8 cellular contexts compared by ENCODE assay signal in genomic region chr10:97676770-97677581, GRCh38. TPM values are rescaled to one million over a fixed set of nuclear protein-coding genes. Genes with fewer than 3 reads are reported as not detected.
A peak's percentile ranks its signal among the peaks of the same experiment; 100 is the strongest.
DNase-seq lines count a peak whose midpoint lies in the region; ATAC-seq, FAIRE-seq and TF ChIP-seq lines count a peak whose summit lies in the region.

No MANE protein-coding gene starts in this region.

- H3K9me2 ChIP-seq in SU-DHL-6 (replicated peaks; ENCODE audit: insufficient read depth, low read length) = no peaks in the 10 kb centered on the region
- H3K9me2 ChIP-seq in hepatocyte (replicated peaks; ENCODE audit: insufficient read depth) = no peaks in the 10 kb centered on the region

- no peak overlapping the region for H3K27ac Mint-ChIP-seq in astrocyte (ENCODE audit: unreplicated experiment)

- H3K4me3 Mint-ChIP-seq in astrocyte (ENCODE audit: unreplicated experiment) = no peak overlapping the region

- H3K4me2 ChIP-seq in SU-DHL-6 (ENCODE audit: low read depth, low read length, poor library complexity, severe bottlenecking) (no peak overlapping the region), astrocyte (ENCODE audit: low read length) (no peak overlapping the region), hepatocyte (no peak overlapping the region)

- H3K27ac ChIP-seq in SU-DHL-6 (ENCODE audit: low read depth, low read length) (no peak overlapping the region), astrocyte (ENCODE audit: low read depth, low read length) (no peak overlapping the region), hepatocyte (peak overlapping the region; percentile 24)

- H3K9me3 ChIP-seq in SU-DHL-6 (ENCODE audit: insufficient read depth, low read length) (no peaks in the 10 kb centered on the region), astrocyte (ENCODE audit: insufficient read depth, low read depth, low read length) (no peaks in the 10 kb centered on the region), hepatocyte (ENCODE audit: low read depth) (no peaks in the 10 kb centered on the region)

- DNase-seq in COR-L47 (lab: John Stamatoyannopoulos, UW) = peak; percentile 9
- DNase-seq in Jurkat, Clone E6-1 (ENCODE audit: low read depth, low spot score) = peak; percentile 42
- DNase-seq in astrocyte (ENCODE audit: low read depth) = no peak
- peak; percentile 78 for DNase-seq in hepatocyte (ENCODE audit: low spot score)
- DNase-seq in stimulated activated CD4-positive, alpha-beta T cell treated with anti-CD3 and anti-CD28 coated beads, Interleukin-2, amount 100 ng/mL, for 48 hours = peak; percentile 26 to 32
- DNase-seq in NCI-H187 (lab: John Stamatoyannopoulos, UW) = no peak

- H3F3A ChIP-seq in SU-DHL-6 (ENCODE audit: insufficient read depth) = no peaks in the 10 kb centered on the region

- H4K20me1 ChIP-seq in SU-DHL-6 (ENCODE audit: low read depth, low read length) = no peaks in the 10 kb centered on the region
- H4K20me1 ChIP-seq in astrocyte (ENCODE audit: insufficient read depth, low read length) = peaks cover 14% of the 10 kb centered on the region
- H4K20me1 ChIP-seq in hepatocyte (ENCODE audit: insufficient read depth, poor library complexity, severe bottlenecking) = no peaks in the 10 kb centered on the region

- H3K27me3 ChIP-seq in SU-DHL-6 (ENCODE audit: low read length) = no peaks in the 10 kb centered on the region
- no peaks in the 10 kb centered on the region for H3K27me3 ChIP-seq in astrocyte (ENCODE audit: insufficient read depth, low read length)
- no peaks in the 10 kb centered on the region for H3K27me3 ChIP-seq in hepatocyte

- no peaks in the 10 kb centered on the region for H3K27me3 Mint-ChIP-seq in astrocyte (ENCODE audit: low read depth, unreplicated experiment)

- H3K4me3 ChIP-seq in Jurkat, Clone E6-1 (ENCODE audit: low read length) = no peak overlapping the region
- H3K4me3 ChIP-seq in SU-DHL-6 (ENCODE audit: insufficient read depth, low read length, poor library complexity, severe bottlenecking) (no peak overlapping the region), astrocyte (ENCODE audit: insufficient read depth, low read depth, low read length) (no peak overlapping the region), hepatocyte (no peak overlapping the region)

- H3K4me1 ChIP-seq in astrocyte (ENCODE audit: insufficient read depth, low read length) = peaks cover 5% of the 10 kb centered on the region
- peaks cover 3% of the 10 kb centered on the region for H3K4me1 ChIP-seq in hepatocyte (ENCODE audit: insufficient read depth)

- H3K36me3 Mint-ChIP-seq in astrocyte (ENCODE audit: low read depth, unreplicated experiment) = peaks cover 17% of the 10 kb centered on the region

- TF ChIP-seq CTCF in SU-DHL-6 (IDR thresholded peaks at IDR 0.05; ENCODE audit: insufficient read depth, low read length, poor library complexity, severe bottlenecking) (peak; percentile 85), astrocyte (IDR thresholded peaks at IDR 0.05; ENCODE audit: insufficient read depth, low read depth, low read length) (peak; percentile 73), hepatocyte (IDR thresholded peaks at IDR 0.05; ENCODE audit: poor library complexity) (peak; percentile 85)

- peak; percentile 57 for ATAC-seq in GM19438 (IDR thresholded peaks at IDR 0.05; ENCODE audit: low read depth, unreplicated experiment)

- peaks cover 20% of the 10 kb centered on the region for H3K4me1 Mint-ChIP-seq in astrocyte (ENCODE audit: low read depth, unreplicated experiment)

- no peak for FAIRE-seq in astrocyte (lab: Jason Lieb, UNC)

- H2AFZ ChIP-seq in SU-DHL-6 (ENCODE audit: low read depth, low read length, severe bottlenecking) (no peak overlapping the region), astrocyte (ENCODE audit: low read depth, low read length) (no peak overlapping the region), hepatocyte (no peak overlapping the region)

- H3K9me3 Mint-ChIP-seq in astrocyte (ENCODE audit: unreplicated experiment) = no peaks in the 10 kb centered on the region

- H3K36me3 ChIP-seq in SU-DHL-6 (ENCODE audit: low read length) (no peaks in the 10 kb centered on the region), astrocyte (ENCODE audit: insufficient read depth, low read length) (peaks cover 21% of the 10 kb centered on the region), hepatocyte (replicated peaks; ENCODE audit: insufficient read depth, low read depth) (no peaks in the 10 kb centered on the region)

- H3K79me2 ChIP-seq in SU-DHL-6 (ENCODE audit: insufficient read depth, low read length) = no peaks in the 10 kb centered on the region
- no peaks in the 10 kb centered on the region for H3K79me2 ChIP-seq in astrocyte (ENCODE audit: insufficient read depth, low read length)
- H3K79me2 ChIP-seq in hepatocyte = peaks cover 20% of the 10 kb centered on the region

- H3K9ac ChIP-seq in SU-DHL-6 (ENCODE audit: low read length) (no peak overlapping the region), astrocyte (ENCODE audit: low read length) (no peak overlapping the region)

- WGBS in hepatocyte (ENCODE audit: low lambda C conversion rate, missing lambda C conversion rate) = 97% methylated on average over 2 of the region's 2 CpGs

RNA-seq across cellular contexts. Expression of gene AVPI1, which starts 10.1 kb away (rescaled TPM):
- polyA plus RNA-seq in Jurkat, Clone E6-1 (2012; ENCODE audit: insufficient read depth, insufficient read length) = 5.4 TPM
- 5.0 and 5.6 TPM in 2 replicates for total RNA-seq in astrocyte
- total RNA-seq in hepatocyte = 23.8 and 26.4 TPM in 2 replicates
- 28.5 and 34.1 TPM in 2 replicates for polyA plus RNA-seq in hepatocyte

RNA-seq across cellular contexts. Expression of gene PI4K2A, which starts 36.5 kb away (rescaled TPM):
- polyA plus RNA-seq in Jurkat, Clone E6-1 (2012; ENCODE audit: insufficient read depth, insufficient read length) = 12.4 TPM
- total RNA-seq in astrocyte (32.9 and 37.8 TPM in 2 replicates), hepatocyte (25.9 and 26.5 TPM in 2 replicates)
- 19.6 and 22.4 TPM in 2 replicates for polyA plus RNA-seq in hepatocyte

RNA-seq across cellular contexts. Expression of gene MARVELD1, which starts 36.6 kb away (rescaled TPM):
- polyA plus RNA-seq in Jurkat, Clone E6-1 (2012; ENCODE audit: insufficient read depth, insufficient read length) = 15.1 TPM
- total RNA-seq in astrocyte (69.7 and 79.2 TPM in 2 replicates), hepatocyte (25.4 and 29.5 TPM in 2 replicates)
- 52.5 and 53.1 TPM in 2 replicates for polyA plus RNA-seq in hepatocyte

RNA-seq across cellular contexts. Expression of gene MORN4, which starts 43.7 kb away (rescaled TPM):
- polyA plus RNA-seq in Jurkat, Clone E6-1 (2012; ENCODE audit: insufficient read depth, insufficient read length) = 3.5 TPM
- 15.8 and 16.2 TPM in 2 replicates for total RNA-seq in astrocyte
- 8.5 and 10.6 TPM in 2 replicates for total RNA-seq in hepatocyte
- polyA plus RNA-seq in hepatocyte = 15.6 and 18.4 TPM in 2 replicates

RNA-seq across cellular contexts. Expression of gene ZFYVE27, which starts 60.0 kb away (rescaled TPM):
- polyA plus RNA-seq in Jurkat, Clone E6-1 (2012; ENCODE audit: insufficient read depth, insufficient read length) = 21.7 TPM
- total RNA-seq in astrocyte = 31.3 and 32.8 TPM in 2 replicates
- total RNA-seq in hepatocyte = 20.1 and 24.9 TPM in 2 replicates
- 30.3 and 31.9 TPM in 2 replicates for polyA plus RNA-seq in hepatocyte

Comparison
In these comparisons a context has a peak if more than half of its experiments do, and no peak if none do; other contexts are left out.
1. DNase-seq: peak in COR-L47 (single experiment), Jurkat, Clone E6-1 (single experiment), hepatocyte (single experiment) and stimulated activated CD4-positive, alpha-beta T cell treated with anti-CD3 and anti-CD28 coated beads, Interleukin-2, amount 100 ng/mL, for 48 hours (2 of 2); none in astrocyte (single experiment) and NCI-H187 (0 of 2).
2. Peak in every context shown above with its lines, with median percentiles within 50 percentile points of each other: CTCF ChIP-seq.